1 cellular context compared by ENCODE assay signal in the genomic region with DNA sequence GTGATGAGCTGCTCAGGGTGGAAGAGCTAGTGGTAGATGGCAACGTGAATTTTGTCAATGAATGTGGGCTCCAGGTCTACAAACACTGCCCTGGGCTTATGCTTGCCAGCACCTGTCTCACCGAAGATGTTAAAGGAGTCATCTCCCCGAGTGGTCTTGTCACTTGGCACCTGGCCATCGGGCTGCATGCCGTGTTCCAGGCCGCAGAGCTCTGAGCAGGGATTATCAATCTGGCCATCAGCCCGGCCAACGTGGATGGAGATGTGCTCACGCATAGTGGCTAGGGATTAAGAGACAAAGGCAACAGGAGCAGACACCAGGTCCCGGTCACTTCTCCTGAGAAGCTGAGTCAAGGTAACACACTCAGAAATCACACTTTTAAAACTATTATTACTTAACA.
A peak's percentile ranks its signal among the peaks of the same experiment; 100 is the strongest.
TF ChIP-seq lines count a peak whose summit lies in the region.

No MANE protein-coding gene starts in this region.

TF ChIP-seq in K562, 482 proteins besides CTCF, POLR2A, EP300 and RAD21:
- TF ChIP-seq, protein P1, sequence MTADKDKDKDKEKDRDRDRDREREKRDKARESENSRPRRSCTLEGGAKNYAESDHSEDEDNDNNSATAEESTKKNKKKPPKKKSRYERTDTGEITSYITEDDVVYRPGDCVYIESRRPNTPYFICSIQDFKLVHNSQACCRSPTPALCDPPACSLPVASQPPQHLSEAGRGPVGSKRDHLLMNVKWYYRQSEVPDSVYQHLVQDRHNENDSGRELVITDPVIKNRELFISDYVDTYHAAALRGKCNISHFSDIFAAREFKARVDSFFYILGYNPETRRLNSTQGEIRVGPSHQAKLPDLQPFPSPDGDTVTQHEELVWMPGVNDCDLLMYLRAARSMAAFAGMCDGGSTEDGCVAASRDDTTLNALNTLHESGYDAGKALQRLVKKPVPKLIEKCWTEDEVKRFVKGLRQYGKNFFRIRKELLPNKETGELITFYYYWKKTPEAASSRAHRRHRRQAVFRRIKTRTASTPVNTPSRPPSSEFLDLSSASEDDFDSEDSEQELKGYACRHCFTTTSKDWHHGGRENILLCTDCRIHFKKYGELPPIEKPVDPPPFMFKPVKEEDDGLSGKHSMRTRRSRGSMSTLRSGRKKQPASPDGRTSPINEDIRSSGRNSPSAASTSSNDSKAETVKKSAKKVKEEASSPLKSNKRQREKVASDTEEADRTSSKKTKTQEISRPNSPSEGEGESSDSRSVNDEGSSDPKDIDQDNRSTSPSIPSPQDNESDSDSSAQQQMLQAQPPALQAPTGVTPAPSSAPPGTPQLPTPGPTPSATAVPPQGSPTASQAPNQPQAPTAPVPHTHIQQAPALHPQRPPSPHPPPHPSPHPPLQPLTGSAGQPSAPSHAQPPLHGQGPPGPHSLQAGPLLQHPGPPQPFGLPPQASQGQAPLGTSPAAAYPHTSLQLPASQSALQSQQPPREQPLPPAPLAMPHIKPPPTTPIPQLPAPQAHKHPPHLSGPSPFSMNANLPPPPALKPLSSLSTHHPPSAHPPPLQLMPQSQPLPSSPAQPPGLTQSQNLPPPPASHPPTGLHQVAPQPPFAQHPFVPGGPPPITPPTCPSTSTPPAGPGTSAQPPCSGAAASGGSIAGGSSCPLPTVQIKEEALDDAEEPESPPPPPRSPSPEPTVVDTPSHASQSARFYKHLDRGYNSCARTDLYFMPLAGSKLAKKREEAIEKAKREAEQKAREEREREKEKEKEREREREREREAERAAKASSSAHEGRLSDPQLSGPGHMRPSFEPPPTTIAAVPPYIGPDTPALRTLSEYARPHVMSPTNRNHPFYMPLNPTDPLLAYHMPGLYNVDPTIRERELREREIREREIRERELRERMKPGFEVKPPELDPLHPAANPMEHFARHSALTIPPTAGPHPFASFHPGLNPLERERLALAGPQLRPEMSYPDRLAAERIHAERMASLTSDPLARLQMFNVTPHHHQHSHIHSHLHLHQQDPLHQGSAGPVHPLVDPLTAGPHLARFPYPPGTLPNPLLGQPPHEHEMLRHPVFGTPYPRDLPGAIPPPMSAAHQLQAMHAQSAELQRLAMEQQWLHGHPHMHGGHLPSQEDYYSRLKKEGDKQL (CRISPR knock-in tag; IDR thresholded peaks at IDR 0.05; ENCODE audit: borderline replicate concordance), result no peak
- TF ChIP-seq NRF1 (conservative IDR thresholded peaks at IDR 0.05 in 1 of 2, IDR thresholded peaks at IDR 0.05 in 1 of 2) (peak in 1 of 2 experiments; percentile 29; a peak in 1 of 4 replicates), MAFK (IDR thresholded peaks at IDR 0.05; ENCODE audit: low read length) (no peak), NFIC (IDR thresholded peaks at IDR 0.05) (peak; percentile 90), GATA2 (CRISPR knock-in tag; IDR thresholded peaks at IDR 0.05) (0 out of 2 replicates have a peak, but pooled peaks have one; percentile 47), CTBP1 (IDR thresholded peaks at IDR 0.05; ENCODE audit: borderline replicate concordance) (peak; percentile 37; the same call in 1 of the 2 replicates), SMARCA4 (IDR thresholded peaks at IDR 0.05) (no peak), HDAC6 (IDR thresholded peaks at IDR 0.05; ENCODE audit: low read depth, low read length) (no peak), ZNF175 (CRISPR knock-in tag; IDR thresholded peaks at IDR 0.05; ENCODE audit: low read depth) (no peak)
- TF ChIP-seq, protein P2, sequence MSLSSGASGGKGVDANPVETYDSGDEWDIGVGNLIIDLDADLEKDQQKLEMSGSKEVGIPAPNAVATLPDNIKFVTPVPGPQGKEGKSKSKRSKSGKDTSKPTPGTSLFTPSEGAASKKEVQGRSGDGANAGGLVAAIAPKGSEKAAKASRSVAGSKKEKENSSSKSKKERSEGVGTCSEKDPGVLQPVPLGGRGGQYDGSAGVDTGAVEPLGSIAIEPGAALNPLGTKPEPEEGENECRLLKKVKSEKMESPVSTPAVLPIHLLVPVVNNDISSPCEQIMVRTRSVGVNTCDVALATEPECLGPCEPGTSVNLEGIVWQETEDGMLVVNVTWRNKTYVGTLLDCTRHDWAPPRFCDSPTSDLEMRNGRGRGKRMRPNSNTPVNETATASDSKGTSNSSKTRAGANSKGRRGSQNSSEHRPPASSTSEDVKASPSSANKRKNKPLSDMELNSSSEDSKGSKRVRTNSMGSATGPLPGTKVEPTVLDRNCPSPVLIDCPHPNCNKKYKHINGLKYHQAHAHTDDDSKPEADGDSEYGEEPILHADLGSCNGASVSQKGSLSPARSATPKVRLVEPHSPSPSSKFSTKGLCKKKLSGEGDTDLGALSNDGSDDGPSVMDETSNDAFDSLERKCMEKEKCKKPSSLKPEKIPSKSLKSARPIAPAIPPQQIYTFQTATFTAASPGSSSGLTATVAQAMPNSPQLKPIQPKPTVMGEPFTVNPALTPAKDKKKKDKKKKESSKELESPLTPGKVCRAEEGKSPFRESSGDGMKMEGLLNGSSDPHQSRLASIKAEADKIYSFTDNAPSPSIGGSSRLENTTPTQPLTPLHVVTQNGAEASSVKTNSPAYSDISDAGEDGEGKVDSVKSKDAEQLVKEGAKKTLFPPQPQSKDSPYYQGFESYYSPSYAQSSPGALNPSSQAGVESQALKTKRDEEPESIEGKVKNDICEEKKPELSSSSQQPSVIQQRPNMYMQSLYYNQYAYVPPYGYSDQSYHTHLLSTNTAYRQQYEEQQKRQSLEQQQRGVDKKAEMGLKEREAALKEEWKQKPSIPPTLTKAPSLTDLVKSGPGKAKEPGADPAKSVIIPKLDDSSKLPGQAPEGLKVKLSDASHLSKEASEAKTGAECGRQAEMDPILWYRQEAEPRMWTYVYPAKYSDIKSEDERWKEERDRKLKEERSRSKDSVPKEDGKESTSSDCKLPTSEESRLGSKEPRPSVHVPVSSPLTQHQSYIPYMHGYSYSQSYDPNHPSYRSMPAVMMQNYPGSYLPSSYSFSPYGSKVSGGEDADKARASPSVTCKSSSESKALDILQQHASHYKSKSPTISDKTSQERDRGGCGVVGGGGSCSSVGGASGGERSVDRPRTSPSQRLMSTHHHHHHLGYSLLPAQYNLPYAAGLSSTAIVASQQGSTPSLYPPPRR (CRISPR knock-in tag; IDR thresholded peaks at IDR 0.05; ENCODE audit: borderline replicate concordance), result no peak
